16 cellular contexts compared by ENCODE assay signal in the genomic region with DNA sequence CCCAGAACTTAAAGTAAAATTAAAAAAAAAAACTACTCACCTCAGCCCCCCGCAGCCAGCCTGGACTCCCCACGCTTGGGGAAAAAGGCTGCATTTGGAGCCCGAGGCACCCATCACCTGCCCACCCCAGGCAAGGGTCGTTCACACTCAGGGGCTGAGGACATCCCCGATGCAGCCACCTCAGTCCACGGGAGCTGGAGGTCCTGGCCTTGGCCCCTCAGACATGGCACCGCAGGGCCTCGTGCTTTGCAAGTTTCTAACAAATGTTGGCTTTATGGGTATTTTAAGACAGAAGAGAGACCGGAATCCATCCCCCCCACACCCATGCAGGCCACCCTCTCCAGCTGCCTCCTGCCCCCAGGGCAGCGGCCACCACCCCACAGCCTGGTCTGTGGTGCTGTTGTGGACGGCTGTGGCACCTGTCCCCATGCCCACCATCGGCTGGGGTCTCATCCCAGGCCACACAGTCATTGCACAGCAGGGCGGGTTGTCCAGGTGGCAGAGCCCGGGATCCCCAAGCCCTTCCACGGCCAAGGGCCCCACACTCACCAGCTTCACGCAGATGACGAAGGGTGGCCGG.
"Had no signal": no experiment of that assay in that cellular context is flagged by ENCODE, and none has a peak within 500 bp of the region (broad histone marks: within the 10 kb centered on the region; RNA-seq: fewer than 3 reads in every experiment).

No MANE protein-coding gene starts in this region.

- H3K4me1 ChIP-seq: gastrocnemius medialis, thyroid gland, vagina had no signal

- DNase-seq: activated CD4-positive, alpha-beta T cell treated with anti-CD3 and anti-CD28 coated beads for 36 hours; activated CD8-positive, alpha-beta T cell treated with anti-CD3 and anti-CD28 coated beads, Interleukin-2, amount 10 ng/mL, durations not matched to agents 7 days and 5 days; activated gamma-delta T cell treated with Interleukin-2 at 50 U/mL for 16 hours; caudate nucleus; effector memory CD4-positive, alpha-beta T cell; gastrocnemius medialis; naive B cell; stimulated activated CD4-positive, alpha-beta T cell treated with anti-CD3 and anti-CD28 coated beads, Interleukin-4, amount 100 ng/mL, for 1 hour; T1000; thyroid gland had no signal

- ATAC-seq: activated CD4-positive, alpha-beta T cell treated with anti-CD3 and anti-CD28 coated beads for 36 hours; activated CD8-positive, alpha-beta T cell treated with anti-CD3 and anti-CD28 coated beads, Interleukin-2, amount 10 ng/mL, durations not matched to agents 7 days and 5 days; gastrocnemius medialis; T-cell had no signal

- H3K9me3 ChIP-seq: gastrocnemius medialis, neutrophil, thyroid gland had no signal

- H3K27me3 ChIP-seq: gastrocnemius medialis, neutrophil, thyroid gland, vagina had no signal

- H3K36me3 ChIP-seq: gastrocnemius medialis, thyroid gland, vagina had no signal

- H3K4me3 ChIP-seq: gastrocnemius medialis, lung, SK-N-MC, thyroid gland, vagina had no signal

- H3K27ac ChIP-seq: epithelial cell of prostate, gastrocnemius medialis, neutrophil, SK-N-MC, thyroid gland, vagina had no signal
